ENCODE assay signal across 11 cellular contexts in genomic region chr18:78978336-78979057, GRCh38. TPM values are rescaled to one million over a fixed set of nuclear protein-coding genes. Genes with fewer than 3 reads are reported as not detected.
DNase-seq lines count a peak whose midpoint lies in the region; ATAC-seq and TF ChIP-seq lines count a peak whose summit lies in the region.
"Had no signal": no experiment of that assay in that cellular context is flagged by ENCODE, and none has a peak within 500 bp of the region (broad histone marks: within the 10 kb centered on the region; RNA-seq: fewer than 3 reads in every experiment).

No MANE protein-coding gene starts in this region.

- no peak for TF ChIP-seq CTCF in foreskin keratinocyte (conservative IDR thresholded peaks at IDR 0.05)

- H3K27ac ChIP-seq in foreskin keratinocyte = no peak overlapping the region
- H3K27ac ChIP-seq: upper lobe of left lung had no signal

- peaks cover 90% of the 10 kb centered on the region for H3K27me3 ChIP-seq in foreskin keratinocyte

- no peak for DNase-seq in activated naive CD4-positive, alpha-beta T cell treated with anti-CD3 and anti-CD28 coated beads for 36 hours
- no peak for DNase-seq in activated naive CD4-positive, alpha-beta T cell treated with Interleukin-2 at 50 U/mL for 16 hours
- peak; percentile 55 for DNase-seq in astrocyte of the hippocampus (ENCODE audit: low read depth, low spot score)
- DNase-seq in left kidney (ENCODE audit: low read depth, low spot score) = peak; percentile 60
- DNase-seq in foreskin keratinocyte = no peak
- no peak for DNase-seq in ACHN
- DNase-seq: heart right ventricle, NCI-H524 had no signal

- intact Hi-C loops in activated naive CD4-positive, alpha-beta T cell treated with anti-CD3 and anti-CD28 coated beads for 36 hours (cut with micrococcal nuclease) = no loop called here

- H3K4me3 Mint-ChIP-seq in activated naive CD4-positive, alpha-beta T cell treated with anti-CD3 and anti-CD28 coated beads for 36 hours = peak overlapping the region; percentile 18
- H3K4me3 Mint-ChIP-seq in stimulated activated naive CD8-positive, alpha-beta T cell treated with anti-CD3 and anti-CD28 coated beads, Interleukin-15, Interleukin-2, amounts not matched to agents 100 ng/mL and 50 ng/mL, for 24 hours = peak overlapping the region; percentile 38

- CTCF ChIA-PET in activated naive CD4-positive, alpha-beta T cell treated with anti-CD3 and anti-CD28 coated beads for 36 hours (lab: Charles Lee) = interaction anchor here (0.6 kb wide), 1 partner anchor 314 kb away, joined by 4 read pairs; no protein-coding TSS in a partner anchor

- no peak for ATAC-seq in GM21723 (IDR thresholded peaks at IDR 0.05; ENCODE audit: unreplicated experiment)
- ATAC-seq in foreskin keratinocyte = no peak

- H3K4me1 Mint-ChIP-seq in activated naive CD4-positive, alpha-beta T cell treated with anti-CD3 and anti-CD28 coated beads for 36 hours (ENCODE audit: low read depth) = peaks cover 19% of the 10 kb centered on the region
- peaks cover 18% of the 10 kb centered on the region for H3K4me1 Mint-ChIP-seq in stimulated activated naive CD8-positive, alpha-beta T cell treated with anti-CD3 and anti-CD28 coated beads, Interleukin-15, Interleukin-2, amounts not matched to agents 100 ng/mL and 50 ng/mL, for 24 hours (ENCODE audit: low read depth)

- peaks cover 58% of the 10 kb centered on the region for H3K27me3 Mint-ChIP-seq in activated naive CD4-positive, alpha-beta T cell treated with anti-CD3 and anti-CD28 coated beads for 36 hours (ENCODE audit: low read depth)
- H3K27me3 Mint-ChIP-seq in stimulated activated naive CD8-positive, alpha-beta T cell treated with anti-CD3 and anti-CD28 coated beads, Interleukin-15, Interleukin-2, amounts not matched to agents 100 ng/mL and 50 ng/mL, for 24 hours = peaks cover 65% of the 10 kb centered on the region

- in situ Hi-C loops in ACHN (cut with HindIII; ENCODE audit: low pct_ligation_motif_present, low pct_unique_long_range_greater_than_20kb, low sequenced_read_pairs) = no loop called here

- H3K9me3 Mint-ChIP-seq in activated naive CD4-positive, alpha-beta T cell treated with anti-CD3 and anti-CD28 coated beads for 36 hours = no peaks in the 10 kb centered on the region
- peaks cover 5% of the 10 kb centered on the region for H3K9me3 Mint-ChIP-seq in stimulated activated naive CD8-positive, alpha-beta T cell treated with anti-CD3 and anti-CD28 coated beads, Interleukin-15, Interleukin-2, amounts not matched to agents 100 ng/mL and 50 ng/mL, for 24 hours

- no peaks in the 10 kb centered on the region for H3K36me3 Mint-ChIP-seq in activated naive CD4-positive, alpha-beta T cell treated with anti-CD3 and anti-CD28 coated beads for 36 hours (ENCODE audit: low read depth)
- peaks cover 8% of the 10 kb centered on the region for H3K36me3 Mint-ChIP-seq in stimulated activated naive CD8-positive, alpha-beta T cell treated with anti-CD3 and anti-CD28 coated beads, Interleukin-15, Interleukin-2, amounts not matched to agents 100 ng/mL and 50 ng/mL, for 24 hours (ENCODE audit: low read depth)

- no peaks in the 10 kb centered on the region for H3K4me1 ChIP-seq in foreskin keratinocyte

- H3K27ac Mint-ChIP-seq in activated naive CD4-positive, alpha-beta T cell treated with anti-CD3 and anti-CD28 coated beads for 36 hours = no peak overlapping the region
- peak overlapping the region; percentile 63 for H3K27ac Mint-ChIP-seq in stimulated activated naive CD8-positive, alpha-beta T cell treated with anti-CD3 and anti-CD28 coated beads, Interleukin-15, Interleukin-2, amounts not matched to agents 100 ng/mL and 50 ng/mL, for 24 hours

RNA-seq across cellular contexts. Expression of gene SALL3, which starts 1.1 kb away (rescaled TPM):
- not detected for total RNA-seq in activated naive CD4-positive, alpha-beta T cell treated with anti-CD3 and anti-CD28 coated beads for 36 hours
- not detected in 2 replicates for total RNA-seq in foreskin keratinocyte
- not detected in 2 replicates for polyA plus RNA-seq in foreskin keratinocyte

Comparison
In these comparisons a context has a peak if more than half of its experiments do, and no peak if none do; other contexts are left out.
1. DNase-seq: peak in astrocyte of the hippocampus (single experiment) and left kidney (single experiment); none in activated naive CD4-positive, alpha-beta T cell treated with anti-CD3 and anti-CD28 coated beads for 36 hours (single experiment), activated naive CD4-positive, alpha-beta T cell treated with Interleukin-2 at 50 U/mL for 16 hours (single experiment), foreskin keratinocyte (0 of 2) and ACHN (single experiment).